In the genomic region with DNA sequence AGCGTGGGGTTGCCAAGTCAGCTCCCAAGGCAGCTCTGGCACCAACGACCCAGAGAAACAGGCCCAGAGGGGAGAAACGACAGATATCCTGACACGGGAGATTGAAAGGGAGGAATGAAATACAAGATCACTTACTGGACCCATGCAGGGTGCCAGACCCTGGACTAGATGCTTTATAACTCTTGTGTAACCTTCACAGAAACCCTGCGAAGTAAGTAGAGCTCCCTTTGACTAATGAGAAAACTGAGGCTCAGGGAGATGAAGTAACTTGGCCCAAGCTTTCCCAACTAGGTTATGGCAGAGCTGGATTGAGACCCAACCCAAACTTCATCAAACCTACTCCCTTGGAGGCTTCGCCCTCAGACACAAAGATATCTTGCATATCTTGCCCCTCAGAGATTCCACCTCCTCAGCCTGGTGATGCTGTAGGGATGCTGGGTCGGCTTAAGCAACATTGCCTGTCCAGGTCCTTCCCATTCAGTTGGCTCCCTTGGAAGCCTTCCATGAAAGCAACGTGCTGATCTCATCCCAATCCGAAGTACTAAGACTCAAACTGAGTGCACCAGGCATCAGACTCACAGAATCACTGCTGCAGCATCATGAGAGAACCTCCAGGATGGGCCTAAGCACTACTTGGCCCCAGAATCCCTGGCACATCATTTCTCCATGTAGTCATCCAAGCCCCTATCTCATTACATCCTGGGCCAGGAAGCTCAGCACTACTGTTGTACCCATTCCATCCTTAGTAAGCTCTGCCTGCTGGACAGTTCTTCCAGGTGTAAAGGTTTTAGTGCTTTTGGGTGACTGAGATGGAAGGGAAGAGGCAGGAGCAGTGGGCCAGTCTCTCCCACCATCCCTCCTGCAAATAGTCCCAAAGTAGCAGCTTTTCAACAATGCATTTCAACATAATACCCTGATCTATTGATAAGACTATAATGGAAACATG, we compare ENCODE assay signal across 10 cellular contexts. TPM values are rescaled to one million over a fixed set of nuclear protein-coding genes. Genes with fewer than 3 reads are reported as not detected.
DNase-seq lines count a peak whose midpoint lies in the region; ATAC-seq, FAIRE-seq and TF ChIP-seq lines count a peak whose summit lies in the region.
"Had no signal": no experiment of that assay in that cellular context is flagged by ENCODE, and none has a peak within 500 bp of the region (broad histone marks: within the 10 kb centered on the region; RNA-seq: fewer than 3 reads in every experiment).

No MANE protein-coding gene starts in this region.

- no peaks in the 10 kb centered on the region for H3K9me3 ChIP-seq in A673 (ENCODE audit: low read depth, low read length, poor library complexity, severe bottlenecking)
- H3K9me3 ChIP-seq in naive thymus-derived CD4-positive, alpha-beta T cell (ENCODE audit: control insufficient read depth in 2 of 3, low read length in 3 of 3), result no peaks in the 10 kb centered on the region
- H3K9me3 ChIP-seq in gastrocnemius medialis, result no peaks in the 10 kb centered on the region
- H3K9me3 ChIP-seq: SJSA1 had no signal

- H3K27ac ChIP-seq in A673 (ENCODE audit: low read depth, low read length, poor library complexity, severe bottlenecking) (no peak overlapping the region), gastrocnemius medialis (no peak overlapping the region)
- no peak overlapping the region for H3K27ac ChIP-seq in naive thymus-derived CD4-positive, alpha-beta T cell (ENCODE audit: low read depth, low read length)
- H3K27ac ChIP-seq: SJSA1 had no signal

- no peak for TF ChIP-seq POLR2A in gastrocnemius medialis (IDR thresholded peaks at IDR 0.05)

- H3K27me3 ChIP-seq in A673 (replicated peaks; ENCODE audit: insufficient read depth, low read depth, low read length, poor library complexity) (peaks cover 2% of the 10 kb centered on the region), bronchial epithelial cell (ENCODE audit: control insufficient read depth, insufficient read depth, low read length) (no peaks in the 10 kb centered on the region), gastrocnemius medialis (peaks cover 24 to 27% (median 24%) of the 10 kb centered on the region in 3 donors)
- H3K27me3 ChIP-seq in naive thymus-derived CD4-positive, alpha-beta T cell (ENCODE audit: control insufficient read depth in 2 of 2, insufficient read depth in 2 of 2, low read length in 2 of 2), result peaks cover 8 to 11% of the 10 kb centered on the region in 2 donors

- H3K36me3 Mint-ChIP-seq in HFFc6 (ENCODE audit: low read depth), result no peaks in the 10 kb centered on the region
- no peaks in the 10 kb centered on the region for H3K36me3 Mint-ChIP-seq in naive thymus-derived CD4-positive, alpha-beta T cell

- peak; percentile 47 for FAIRE-seq in bronchial epithelial cell (lab: Jason Lieb, UNC)

- peaks cover 40% of the 10 kb centered on the region for H3K27me3 Mint-ChIP-seq in HFFc6 (ENCODE audit: insufficient read depth)
- H3K27me3 Mint-ChIP-seq in naive thymus-derived CD4-positive, alpha-beta T cell, result peaks cover 27 to 78% (median 32%) of the 10 kb centered on the region in 5 donors

- BruUV-seq in A673 (replicated peaks; lab: Mats Ljungman, UMichigan), result no TSS peak

- H3K4me1 ChIP-seq in A673 (ENCODE audit: insufficient read depth, low read length, poor library complexity, severe bottlenecking) (peaks cover 6% of the 10 kb centered on the region), gastrocnemius medialis (peaks cover 0 to 15% of the 10 kb centered on the region in 2 donors)
- H3K4me1 ChIP-seq in naive thymus-derived CD4-positive, alpha-beta T cell (ENCODE audit: control insufficient read depth in 2 of 2, insufficient read depth in 2 of 2, low read length in 2 of 2), result peaks cover 4 to 7% of the 10 kb centered on the region in 2 donors

- POLR2A ChIA-PET in A673 (lab: Charles Lee; ENCODE audit: low non-redundant PET), result no interaction called here
- POLR2A ChIA-PET in naive thymus-derived CD4-positive, alpha-beta T cell (lab: Charles Lee), result interaction anchor here (0.6 to 1.4 kb wide), 3 partner anchors 22 to 802 kb away, joined by 3 to 5 read pairs (median 4); partner anchors contain the start of gene TAGLN2

- in situ Hi-C loops in gastrocnemius medialis (cut with MboI; ENCODE audit: low sequenced_read_pairs in 4 of 4), result loop anchor here in 1 of 4 donors (10.0 kb wide), 1 partner anchor 58 kb away; no protein-coding TSS in a partner anchor

- CTCF ChIA-PET in A673 (lab: Charles Lee), result interaction anchor here (0.8 to 1.1 kb wide), 2 partner anchors 61 to 166 kb away, joined by 3 to 7 read pairs; partner anchors contain the start of gene DUSP23
- CTCF ChIA-PET in naive thymus-derived CD4-positive, alpha-beta T cell (lab: Charles Lee), result interaction anchor here (1.1 to 2.2 kb wide), 7 partner anchors 9 to 147 kb away, joined by 4 to 16 read pairs (median 8); no protein-coding TSS in a partner anchor

- peaks cover 9% of the 10 kb centered on the region; the same call in 1 of the 2 replicates for H3K4me1 Mint-ChIP-seq in HFFc6 (ENCODE audit: low read depth)
- H3K4me1 Mint-ChIP-seq in naive thymus-derived CD4-positive, alpha-beta T cell, result peaks cover 8 to 18% (median 14%) of the 10 kb centered on the region in 7 donors

- DNase-seq in A673 (ENCODE audit: low spot score) (no peak), HFFc6 (no peak), bronchial epithelial cell (ENCODE audit: low read depth) (no peak), NCI-H446 treated with DMSO at 0.1 percent for 48 hours (lab: John Stamatoyannopoulos, UW) (no peak), anterior cingulate cortex (lab: John Stamatoyannopoulos, UW) (no peak), gastrocnemius medialis (no peak)
- DNase-seq in naive thymus-derived CD4-positive, alpha-beta T cell, result no peak

- H3K27ac Mint-ChIP-seq in HFFc6, result no peak overlapping the region
- H3K27ac Mint-ChIP-seq in naive thymus-derived CD4-positive, alpha-beta T cell, result peak overlapping the region in 1 of 9 donors; percentile 69

- peak overlapping the region; percentile 49; the same call in 1 of the 2 replicates for H3K4me3 Mint-ChIP-seq in HFFc6
- H3K4me3 Mint-ChIP-seq in naive thymus-derived CD4-positive, alpha-beta T cell, result peak overlapping the region in 9 of 10 donors; percentile 40 to 79 (median 68)

- H3K36me3 ChIP-seq in A673 (ENCODE audit: insufficient read depth, low read length, poor library complexity, severe bottlenecking) (no peaks in the 10 kb centered on the region), bronchial epithelial cell (ENCODE audit: control insufficient read depth, insufficient read depth, low read length) (peaks cover 3% of the 10 kb centered on the region), gastrocnemius medialis (no peaks in the 10 kb centered on the region)
- no peaks in the 10 kb centered on the region for H3K36me3 ChIP-seq in naive thymus-derived CD4-positive, alpha-beta T cell (ENCODE audit: control insufficient read depth in 2 of 3, insufficient read depth in 3 of 3, low read length in 3 of 3)
- H3K36me3 ChIP-seq: SJSA1 had no signal

- H3K4me3 ChIP-seq in A673 (ENCODE audit: low read depth, low read length, poor library complexity, severe bottlenecking) (peak overlapping the region; percentile 53), bronchial epithelial cell (ENCODE audit: low read depth, low read length) (no peak overlapping the region), gastrocnemius medialis (no peak overlapping the region)
- H3K4me3 ChIP-seq in naive thymus-derived CD4-positive, alpha-beta T cell (ENCODE audit: low read length), result no peak overlapping the region
- H3K4me3 ChIP-seq: SJSA1 had no signal

- no peak for ATAC-seq in naive thymus-derived CD4-positive, alpha-beta T cell
- no peak for ATAC-seq in HG03108 (IDR thresholded peaks at IDR 0.05; ENCODE audit: unreplicated experiment)
- ATAC-seq in gastrocnemius medialis, result no peak

- intact Hi-C loops in A673 (cut with micrococcal nuclease; ENCODE audit: unreplicated experiment), result no loop called here
- intact Hi-C loops in naive thymus-derived CD4-positive, alpha-beta T cell (cut with micrococcal nuclease), result loop anchor here in 1 of 2 donors (5.0 kb wide), 2 partner anchors 94 to 784 kb away; no protein-coding TSS in a partner anchor
- intact Hi-C loops in gastrocnemius medialis (cut with DNase I; ENCODE audit: low total_unique reads), result loop anchor here (5.0 kb wide), 1 partner anchor 149 kb away; no protein-coding TSS in a partner anchor

- TF ChIP-seq CTCF in A673 (conservative IDR thresholded peaks at IDR 0.05; ENCODE audit: low read depth, low read length) (no peak), HFFc6 (IDR thresholded peaks at IDR 0.05) (no peak), bronchial epithelial cell (IDR thresholded peaks at IDR 0.05; ENCODE audit: insufficient read depth, low read length, severe bottlenecking) (no peak), gastrocnemius medialis (IDR thresholded peaks at IDR 0.05 in 4 of 5, conservative IDR thresholded peaks at IDR 0.05 in 1 of 5) (no peak)

- H3K9me3 Mint-ChIP-seq in HFFc6, result no peaks in the 10 kb centered on the region
- peaks cover 0 to 1% (median 0%) of the 10 kb centered on the region in 11 donors for H3K9me3 Mint-ChIP-seq in naive thymus-derived CD4-positive, alpha-beta T cell

RNA-seq across cellular contexts. Expression of gene IGSF9, which starts 1.1 kb away (rescaled TPM):
- total RNA-seq in A673 (2021) (6.5 and 7.1 TPM in 2 replicates), bronchial epithelial cell (6.3 and 16.8 TPM in 2 replicates), gastrocnemius medialis (under 1 TPM in 2 of 4 donors, not detected in 2; 0.10 to 0.11 TPM)
- not detected for total RNA-seq in HFFc6 (2021; fragmentation: NEBNext Ultra II Directional; extraction: Animal tissue kit (Norgen Biotek cat#: 25700))
- total RNA-seq in naive thymus-derived CD4-positive, alpha-beta T cell, result under 1 TPM in 1 of 5 experiments, not detected in 4; 0.12 TPM
- polyA plus RNA-seq in naive thymus-derived CD4-positive, alpha-beta T cell, result under 1 TPM in 1 of 2 donors, not detected in 1; 0.12 TPM
- total RNA-seq: LHCN-M2 had no signal

RNA-seq across cellular contexts. Expression of gene SLAMF9, which starts 7.5 kb away (rescaled TPM):
- total RNA-seq in A673 (2021) (not detected in 2 replicates), bronchial epithelial cell (10.0 and 16.6 TPM in 2 replicates), gastrocnemius medialis (not detected)
- total RNA-seq in HFFc6 (2021; fragmentation: NEBNext Ultra II Directional; extraction: Animal tissue kit (Norgen Biotek cat#: 25700)), result under 1 TPM in 3 of 6 experiments, not detected in 3; 0.41 to 0.51 (median 0.46) TPM
- not detected for total RNA-seq in naive thymus-derived CD4-positive, alpha-beta T cell
- polyA plus RNA-seq in naive thymus-derived CD4-positive, alpha-beta T cell, result not detected
- total RNA-seq: LHCN-M2, SJSA1 had no signal

RNA-seq across cellular contexts. Expression of gene TAGLN2, which starts 21.2 kb away (rescaled TPM):
- total RNA-seq in A673 (2021), result 155 and 198 TPM in 2 replicates
- 100 to 1,000 TPM; 560 to 914 (median 815) TPM for total RNA-seq in HFFc6 (2021; fragmentation: NEBNext Ultra II Directional; extraction: Animal tissue kit (Norgen Biotek cat#: 25700))
- total RNA-seq in bronchial epithelial cell, result 265 and 283 TPM in 2 replicates
- total RNA-seq in naive thymus-derived CD4-positive, alpha-beta T cell, result 100 to 1,000 TPM; 116 to 450 (median 284) TPM
- 100 to 1,000 TPM; 449 to 662 TPM for polyA plus RNA-seq in naive thymus-derived CD4-positive, alpha-beta T cell
- 10 to 100 TPM; 28.8 to 48.2 (median 37.5) TPM for total RNA-seq in gastrocnemius medialis

RNA-seq across cellular contexts. Expression of gene CFAP45, which starts 46.5 kb away (rescaled TPM):
- total RNA-seq in A673 (2021), result 1.5 and 3.6 TPM in 2 replicates
- total RNA-seq in HFFc6 (2021; fragmentation: NEBNext Ultra II Directional; extraction: Animal tissue kit (Norgen Biotek cat#: 25700)), result 1 to 10 TPM in 4 of 6 experiments, under 1 TPM in 2; 0.94 to 2.5 (median 1.2) TPM
- 0.53 and 0.90 TPM in 2 replicates for total RNA-seq in bronchial epithelial cell
- 1 to 10 TPM in 2 of 5 experiments, under 1 TPM in 3; 0.53 to 2.8 (median 0.92) TPM for total RNA-seq in naive thymus-derived CD4-positive, alpha-beta T cell
- under 1 TPM; 0.17 to 0.57 TPM for polyA plus RNA-seq in naive thymus-derived CD4-positive, alpha-beta T cell
- total RNA-seq in gastrocnemius medialis, result not detected
